8 cellular contexts compared by ENCODE assay signal in the genomic region with DNA sequence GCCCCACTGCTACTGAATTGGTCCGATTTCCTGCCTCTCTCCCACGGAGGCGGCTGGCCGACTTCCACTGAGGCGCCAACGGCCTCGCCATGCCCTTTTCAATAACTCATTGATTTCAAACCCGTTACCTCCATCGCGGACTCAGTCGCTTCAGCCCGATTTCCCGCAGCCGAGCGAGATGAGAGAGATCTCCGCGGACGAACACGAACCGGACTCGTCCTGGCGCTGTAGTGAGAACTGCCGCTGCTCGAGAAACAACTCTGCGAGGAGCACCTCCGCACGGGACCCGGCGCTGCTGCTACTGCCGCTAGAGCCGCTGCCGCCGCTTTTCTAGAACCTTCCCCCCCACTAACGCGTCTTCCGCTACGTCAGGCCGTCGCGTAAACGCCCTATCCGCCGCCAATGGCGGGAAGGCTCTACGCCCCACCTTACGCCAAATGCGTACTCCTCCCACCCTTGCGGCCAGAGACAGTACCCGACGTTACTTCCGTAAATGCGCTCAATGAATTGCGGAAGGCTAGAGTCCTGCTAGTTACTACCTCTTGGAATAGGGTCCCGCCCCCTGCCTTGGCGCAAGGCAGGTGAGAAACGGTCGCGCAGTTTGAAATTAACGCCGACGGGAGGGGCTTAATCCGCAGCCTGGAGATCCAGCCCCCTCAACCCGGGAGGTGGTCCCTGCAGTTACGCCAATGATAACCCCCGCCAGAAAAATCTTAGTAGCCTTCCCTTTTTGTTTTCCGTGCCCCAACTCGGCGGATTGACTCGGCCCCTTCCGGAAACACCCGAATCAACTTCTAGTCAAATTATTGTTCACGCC. TPM values are rescaled to one million over a fixed set of nuclear protein-coding genes. Genes with fewer than 3 reads are reported as not detected.
DNase-seq lines count a peak whose midpoint lies in the region; ATAC-seq and TF ChIP-seq lines count a peak whose summit lies in the region.

A gene (minus strand): TSS at position 303 of the 817 bp plus-strand sequence. CDS start 169 bp downstream, at position 134.

- peaks cover 0 to 40% (median 25%) of the 10 kb centered on the region in 9 donors for H3K36me3 ChIP-seq in heart left ventricle

- no peaks in the 10 kb centered on the region for H3K9me3 Mint-ChIP-seq in type B pancreatic cell

- H3K4me1 ChIP-seq in heart left ventricle = peaks cover 10 to 54% (median 47%) of the 10 kb centered on the region in 12 donors

- peak within 1 kb of the TSS; percentile 100 for H3K27ac Mint-ChIP-seq in type B pancreatic cell

- H3K4me3 ChIP-seq in heart left ventricle = peak within 1 kb of the TSS; percentile 75 to 97 (median 88)

- peak; percentile 65 for ATAC-seq in HG02870 (IDR thresholded peaks at IDR 0.05; ENCODE audit: unreplicated experiment)
- peak; percentile 80 to 90 (median 88) for ATAC-seq in heart left ventricle

- H3K9me3 ChIP-seq in heart left ventricle = no peaks in the 10 kb centered on the region

- intact Hi-C loops in T-helper 1 cell treated with Interleukin-12 subunit alpha and Interleukin-12 subunit beta and Interleukin-4 antibody, amounts not matched to agents 30 ng/mL and 1 ng/mL, for 36 hours (cut with micrococcal nuclease) = loop anchor here (1.0 to 5.0 kb wide), 12 partner anchors 44 to 1540 kb away; a partner anchor contains a TSS
- intact Hi-C loops in heart left ventricle (cut with DNase I) = loop anchor here in 6 of 10 donors (2.0 to 10.0 kb wide), 6 partner anchors 108 to 1076 kb away; a partner anchor contains a TSS

- no peaks in the 10 kb centered on the region for H3K27me3 ChIP-seq in heart left ventricle

- no peak for TF ChIP-seq CTCF in GM13976 (IDR thresholded peaks at IDR 0.05; ENCODE audit: borderline replicate concordance, control extremely low read depth, extremely low read depth, insufficient read depth, missing control alignments)
- TF ChIP-seq CTCF in heart left ventricle (IDR thresholded peaks at IDR 0.05) = peak in 1 of 12 donors; percentile 15
- no peak for TF ChIP-seq CTCF in type B pancreatic cell (conservative IDR thresholded peaks at IDR 0.05)

- peaks cover 7% of the 10 kb centered on the region for H3K27me3 Mint-ChIP-seq in type B pancreatic cell

- H3K27ac ChIP-seq in heart left ventricle = peak within 1 kb of the TSS; percentile 96 to 100 (median 99)

- peaks cover 61% of the 10 kb centered on the region for H3K36me3 Mint-ChIP-seq in type B pancreatic cell

- H3K4me1 Mint-ChIP-seq in type B pancreatic cell (ENCODE audit: unreplicated experiment) = peaks cover 33% of the 10 kb centered on the region

- WGBS in heart left ventricle, 4 donors = 0 to 1% (median 0%) methylated on average over 53 to 72 of the region's 72 CpGs

- in situ Hi-C loops in GM13976 (cut with MboI; ENCODE audit: low sequenced_read_pairs, unreplicated experiment) = loop anchor here (10.0 kb wide), 1 partner anchor 164 kb away; no protein-coding TSS in a partner anchor

- peak; percentile 97 to 99 for TF ChIP-seq POLR2A in heart left ventricle (IDR thresholded peaks at IDR 0.05)

- peak within 1 kb of the TSS; percentile 97 for H3K4me3 Mint-ChIP-seq in type B pancreatic cell

- DNase-seq in GM13976 (ENCODE audit: low spot score) = peak; percentile 85
- DNase-seq in NCI-H146 treated with DMSO at 0.1 percent for 48 hours (lab: John Stamatoyannopoulos, UW; ENCODE audit: unreplicated experiment) = peak; percentile 96
- DNase-seq in amniotic epithelial cell (ENCODE audit: low read depth) = peak; percentile 96
- peak; percentile 95 to 98 (median 96) for DNase-seq in heart left ventricle
- DNase-seq in pons (ENCODE audit: low spot score) = peak; percentile 99
- peak; percentile 97 for DNase-seq in type B pancreatic cell (ENCODE audit: extremely low spot score, unreplicated experiment)

RNA-seq across cellular contexts. Expression of the gene that starts here (rescaled TPM):
- total RNA-seq in T-helper 1 cell treated with Interleukin-12 subunit alpha and Interleukin-12 subunit beta and Interleukin-4 antibody, amounts not matched to agents 30 ng/mL and 1 ng/mL, for 36 hours = 688 and 704 TPM in 2 replicates
- 100 to 1,000 TPM; 142 to 411 (median 377) TPM for total RNA-seq in heart left ventricle
- polyA plus RNA-seq in heart left ventricle = 100 to 1,000 TPM; 590 to 732 TPM
- total RNA-seq in type B pancreatic cell (ENCODE audit: low replicate concordance) = 441 and 733 TPM in 2 replicates

Comparison
In these comparisons a context has a peak if more than half of its experiments do, and no peak if none do; other contexts are left out.
1. Peak in every context shown above with its lines: DNase-seq, ATAC-seq, H3K4me3 ChIP-seq and H3K27ac ChIP-seq.